Comparison of ENCODE assay signal across 10 cellular contexts in genomic region chr20:22583773-22584629, GRCh38. TPM values are rescaled to one million over a fixed set of nuclear protein-coding genes. Genes with fewer than 3 reads are reported as not detected.
A peak's percentile ranks its signal among the peaks of the same experiment; 100 is the strongest.
DNase-seq lines count a peak whose midpoint lies in the region; ATAC-seq and TF ChIP-seq lines count a peak whose summit lies in the region.
"Had no signal": no experiment of that assay in that cellular context is flagged by ENCODE, and none has a peak within 500 bp of the region (broad histone marks: within the 10 kb centered on the region; RNA-seq: fewer than 3 reads in every experiment).

Gene FOXA2 (minus strand): TSS chr20:22584572. CDS start chr20:22584278, 294 bp downstream.

- peaks cover 3 to 14% of the 10 kb centered on the region in 2 donors for H3K4me1 ChIP-seq in gastrocnemius medialis

- no peaks in the 10 kb centered on the region for H3K36me3 ChIP-seq in gastrocnemius medialis

- TF ChIP-seq CTCF in glutamatergic neuron (IDR thresholded peaks at IDR 0.05; ENCODE audit: partially characterized antibody, unreplicated experiment) (no peak), gastrocnemius medialis (IDR thresholded peaks at IDR 0.05 in 4 of 5, conservative IDR thresholded peaks at IDR 0.05 in 1 of 5) (no peak)

- H3K9me3 Mint-ChIP-seq in glutamatergic neuron (ENCODE audit: unreplicated experiment), result peaks cover 7% of the 10 kb centered on the region

- intact Hi-C loops in gastrocnemius medialis (cut with DNase I; ENCODE audit: low total_unique reads), result no loop called here

- peaks cover 47% of the 10 kb centered on the region for H3K27me3 Mint-ChIP-seq in glutamatergic neuron (ENCODE audit: unreplicated experiment)

- peak; percentile 2 for DNase-seq in HS-5 (ENCODE audit: low read depth)
- peak; percentile 26 to 80 for DNase-seq in NCI-H526 (lab: John Stamatoyannopoulos, UW)
- no peak for DNase-seq in glutamatergic neuron
- no peak for DNase-seq in gastrocnemius medialis
- no peak for DNase-seq in activated naive CD4-positive, alpha-beta T cell treated with Interleukin-2 at 50 U/mL for 16 hours
- DNase-seq: activated effector memory CD4-positive, alpha-beta T cell treated with anti-CD3 and anti-CD28 coated beads, Interleukin-2, amount 50 U/mL, for 16 hours; stimulated activated CD4-positive, alpha-beta T cell treated with anti-CD3 and anti-CD28 coated beads, Interleukin-1b, Interleukin-23, amount 100 ng/mL, for 48 hours had no signal

- no peak within 1 kb of the TSS for H3K27ac ChIP-seq in gastrocnemius medialis

- H3K4me1 Mint-ChIP-seq in glutamatergic neuron (ENCODE audit: low read depth, unreplicated experiment), result peaks cover 2% of the 10 kb centered on the region

- H3K27ac Mint-ChIP-seq in glutamatergic neuron (ENCODE audit: unreplicated experiment), result no peak within 1 kb of the TSS

- H3K9me3 ChIP-seq in gastrocnemius medialis, result no peaks in the 10 kb centered on the region

- no peak for TF ChIP-seq POLR2A in gastrocnemius medialis (IDR thresholded peaks at IDR 0.05)

- ATAC-seq in gastrocnemius medialis (no peak), GM21825 (IDR thresholded peaks at IDR 0.05; ENCODE audit: unreplicated experiment) (no peak), GM18517 (IDR thresholded peaks at IDR 0.05; ENCODE audit: unreplicated experiment) (no peak)
- ATAC-seq: GM12878 had no signal

- H3K27me3 ChIP-seq in gastrocnemius medialis, result peaks cover 87 to 91% (median 91%) of the 10 kb centered on the region in 3 donors

- H3K4me3 Mint-ChIP-seq in glutamatergic neuron (ENCODE audit: unreplicated experiment), result peak within 1 kb of the TSS; percentile 64

- peak within 1 kb of the TSS; percentile 20 to 42 (median 31) for H3K4me3 ChIP-seq in gastrocnemius medialis
- H3K4me3 ChIP-seq: GM12878 had no signal

- no peaks in the 10 kb centered on the region for H3K36me3 Mint-ChIP-seq in glutamatergic neuron (ENCODE audit: unreplicated experiment)

- in situ Hi-C loops in gastrocnemius medialis (cut with MboI; ENCODE audit: low sequenced_read_pairs in 4 of 4), result loop anchor here (10.0 to 25.0 kb wide), 2 partner anchors 247 to 249 kb away; no protein-coding TSS in a partner anchor

RNA-seq across cellular contexts. Expression of gene FOXA2, which starts in this region (rescaled TPM):
- not detected for total RNA-seq in glutamatergic neuron (ENCODE audit: unreplicated experiment)
- total RNA-seq in gastrocnemius medialis, result under 1 TPM in 2 of 4 donors, not detected in 2; 0.42 to 0.72 TPM
- total RNA-seq: GM12878 had no signal

Comparison
In these comparisons a context has a peak if more than half of its experiments do, and no peak if none do; other contexts are left out.
1. DNase-seq: peak in HS-5 (single experiment) and NCI-H526 (2 of 2); none in glutamatergic neuron (single experiment), gastrocnemius medialis (0 of 2) and activated naive CD4-positive, alpha-beta T cell treated with Interleukin-2 at 50 U/mL for 16 hours (single experiment).